8 cellular contexts compared by ENCODE assay signal in genomic region chr5:40570408-40571129, GRCh38.
DNase-seq lines count a peak whose midpoint lies in the region; ATAC-seq, FAIRE-seq and TF ChIP-seq lines count a peak whose summit lies in the region.

No MANE protein-coding gene starts in this region.

- FAIRE-seq in A549 (lab: Jason Lieb, UNC) = peak; percentile 80

- peak overlapping the region; percentile 8 to 42; a peak in 1 of 6 replicates for H3K27ac ChIP-seq in A549
- H3K27ac ChIP-seq in uterus = peak overlapping the region in 1 of 2 donors; percentile 9
- H3K27ac ChIP-seq in caudate nucleus (ENCODE audit: low read depth, low read length) = no peak overlapping the region

- TF ChIP-seq CTCF in A549 (IDR thresholded peaks at IDR 0.05) (no peak), uterus (IDR thresholded peaks at IDR 0.05) (no peak)

- H3K9me3 ChIP-seq in A549 (no peaks in the 10 kb centered on the region), uterus (no peaks in the 10 kb centered on the region)

- peak; percentile 8 to 43 for DNase-seq in A549 (ENCODE audit: low read depth in 1 of 2, low spot score in 1 of 2)
- DNase-seq in dermis blood vessel endothelial cell = peak; percentile 79
- DNase-seq in uterus = no peak
- DNase-seq in caudate nucleus (lab: John Stamatoyannopoulos, UW) = no peak
- no peak for DNase-seq in epidermal melanocyte (ENCODE audit: insufficient read length, low spot score)
- DNase-seq in GOT3 (lab: John Stamatoyannopoulos, UW) = no peak

- no peaks in the 10 kb centered on the region for H3K27me3 ChIP-seq in uterus

- intact Hi-C loops in uterus (cut with DNase I; ENCODE audit: low total_unique reads) = no loop called here

- WGBS in A549 (ENCODE audit: missing lambda C conversion rate) = 90% methylated on average over 2 of the region's 2 CpGs

- H3K36me3 ChIP-seq in uterus = no peaks in the 10 kb centered on the region

- POLR2A ChIA-PET in A549 (lab: Yijun Ruan, JAX) = no interaction called here

- ATAC-seq in A549 (peak; percentile 78 to 89; a peak in 5 of 6 replicates), GM19035 (IDR thresholded peaks at IDR 0.05; ENCODE audit: unreplicated experiment) (peak; percentile 84), HG03103 (IDR thresholded peaks at IDR 0.05; ENCODE audit: low read depth, unreplicated experiment) (peak; percentile 85)

- H3K4me2 ChIP-seq in A549 = peak overlapping the region; percentile 39

- no peak for TF ChIP-seq EP300 in A549 (IDR thresholded peaks at IDR 0.05)

- CTCF ChIA-PET in A549 (lab: Yijun Ruan, JAX) = interaction anchor here (1.2 to 1.3 kb wide), 2 partner anchors 10 to 622 kb away, joined by 3 read pairs; no protein-coding TSS in a partner anchor

- TF ChIP-seq POLR2A in A549 (IDR thresholded peaks at IDR 0.05; ENCODE audit: low read length) = no peak
- no peak for TF ChIP-seq POLR2A in uterus (IDR thresholded peaks at IDR 0.05)

- H3K4me1 ChIP-seq in A549 (peaks cover 16% of the 10 kb centered on the region), uterus (no peaks in the 10 kb centered on the region)

- H3K4me3 ChIP-seq in A549 (no peak overlapping the region), uterus (no peak overlapping the region)

- TF ChIP-seq RAD21 in A549 (conservative IDR thresholded peaks at IDR 0.05 in 1 of 2, IDR thresholded peaks at IDR 0.05 in 1 of 2) = no peak

TF ChIP-seq in A549, 52 proteins besides CTCF, POLR2A, EP300 and RAD21:
- no peak for TF ChIP-seq REST (IDR thresholded peaks at IDR 0.05)
- no peak for TF ChIP-seq MAFK (IDR thresholded peaks at IDR 0.05; ENCODE audit: partially characterized antibody)
- TF ChIP-seq JUNB (IDR thresholded peaks at IDR 0.05) = peak; percentile 28; the same call in 1 of the 2 replicates
- TF ChIP-seq NFE2L2 (conservative IDR thresholded peaks at IDR 0.05; ENCODE audit: low read length) = no peak
- no peak for TF ChIP-seq RNF2 (IDR thresholded peaks at IDR 0.05; ENCODE audit: borderline replicate concordance, low read depth)
- no peak for TF ChIP-seq E2F6 (IDR thresholded peaks at IDR 0.05; ENCODE audit: borderline replicate concordance, low read depth)
- TF ChIP-seq ATOH8 (CRISPR knock-in tag; IDR thresholded peaks at IDR 0.05; ENCODE audit: low read depth) = no peak
- no peak for TF ChIP-seq ZFP36 (IDR thresholded peaks at IDR 0.05; ENCODE audit: borderline replicate concordance, partially characterized antibody)
- TF ChIP-seq HOXB13 (CRISPR knock-in tag; IDR thresholded peaks at IDR 0.05; ENCODE audit: low read depth) = no peak
- TF ChIP-seq FOSL2 (IDR thresholded peaks at IDR 0.05) = 0 out of 2 replicates have a peak, but pooled peaks have one; percentile 27
- TF ChIP-seq FOSL2 (CRISPR knock-in tag; IDR thresholded peaks at IDR 0.05) = peak; percentile 39
- TF ChIP-seq KDM1A (IDR thresholded peaks at IDR 0.05; ENCODE audit: low read depth) = no peak

Comparison
In these comparisons a context has a peak if more than half of its experiments do, and no peak if none do; other contexts are left out.
1. DNase-seq: peak in A549 (2 of 2) and dermis blood vessel endothelial cell (single experiment); none in uterus (0 of 2), caudate nucleus (0 of 61), epidermal melanocyte (single experiment) and GOT3 (single experiment).
2. Peak in every context shown above with its lines, with median percentiles within 50 percentile points of each other: ATAC-seq.